Comparison of ENCODE assay signal across 8 cellular contexts in the genomic region with DNA sequence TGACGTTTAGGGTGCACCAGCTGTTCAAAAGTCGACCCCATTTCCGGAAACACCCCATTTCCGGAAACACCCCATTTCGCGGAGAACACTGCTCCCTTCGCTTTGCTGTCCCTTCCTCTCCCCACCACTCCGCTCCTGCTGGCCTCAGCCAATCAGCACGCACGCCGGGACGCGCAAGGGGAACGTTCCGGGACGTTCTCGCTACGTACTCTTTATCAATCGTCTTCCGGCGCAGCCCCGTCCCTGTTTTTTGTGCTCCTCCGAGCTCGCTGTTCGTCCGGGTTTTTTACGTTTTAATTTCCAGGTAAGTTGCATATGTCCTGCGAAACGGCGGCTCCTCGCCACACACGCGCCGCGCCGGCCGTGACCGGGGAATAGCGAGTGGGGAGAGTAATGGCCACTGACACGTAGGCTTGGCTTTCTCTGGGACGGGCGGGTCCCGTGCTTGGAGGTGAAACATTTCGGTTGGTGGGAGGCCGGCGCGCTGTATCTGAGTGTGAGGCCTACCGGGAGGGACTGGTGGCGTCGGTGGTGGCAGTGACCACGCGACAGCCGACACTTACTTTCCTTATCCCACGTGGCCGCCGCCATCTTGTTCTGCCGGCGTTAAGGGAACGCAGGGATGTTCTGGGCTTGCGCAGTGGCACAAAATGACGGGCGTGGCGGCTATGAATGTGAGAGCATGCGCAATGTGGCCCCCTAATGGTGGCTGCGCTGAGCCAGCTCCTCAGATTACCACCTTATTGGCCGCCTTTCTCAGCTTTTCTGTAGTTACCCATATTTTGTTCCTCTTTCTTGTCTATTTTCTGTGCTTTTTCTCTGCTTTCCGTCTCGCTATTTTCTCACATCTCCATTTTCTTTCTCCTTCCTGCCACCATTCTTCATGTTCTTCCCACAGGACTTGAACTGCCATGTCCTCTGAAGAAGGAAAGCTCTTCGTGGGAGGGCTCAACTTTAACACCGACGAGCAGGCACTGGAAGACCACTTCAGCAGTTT. TPM values are rescaled to one million over a fixed set of nuclear protein-coding genes. Genes with fewer than 3 reads are reported as not detected.
A peak's percentile ranks its signal among the peaks of the same experiment; 100 is the strongest.
DNase-seq lines count a peak whose midpoint lies in the region; TF ChIP-seq lines count a peak whose summit lies in the region.

Gene RBM3, plus strand, starts transcription at position 215 of the 997 bp plus-strand sequence. Its CDS starts 697 bp downstream, at position 912.

- H3K4me2 ChIP-seq in H9 (ENCODE audit: insufficient read depth, insufficient read length, low read length) (peak within 1 kb of the TSS; percentile 74), MM.1S (ENCODE audit: low read depth, low read length) (peak within 1 kb of the TSS; percentile 90)

- no peak within 1 kb of the TSS for H2AFZ ChIP-seq in H9 (ENCODE audit: low read length)
- H2AFZ ChIP-seq in MM.1S (ENCODE audit: low read length): peak within 1 kb of the TSS; percentile 94

- H3K79me2 ChIP-seq in H9 (ENCODE audit: insufficient read depth, low read length) (no peaks in the 10 kb centered on the region; the same call in 1 of the 2 replicates), MM.1S (ENCODE audit: low read length) (peaks cover 20% of the 10 kb centered on the region)

- peak within 1 kb of the TSS; percentile 98 for H2BK120ac ChIP-seq in H9 (ENCODE audit: low read depth, low read length, poor library complexity, severe bottlenecking)

- H2BK15ac ChIP-seq in H9 (ENCODE audit: low read depth, low read length): no peak within 1 kb of the TSS

- H3K4ac ChIP-seq in H9 (ENCODE audit: low read depth, low read length): no peak within 1 kb of the TSS; the same call in 1 of the 2 replicates

- no peaks in the 10 kb centered on the region; the same call in none of the 2 replicates for H3K27me3 Mint-ChIP-seq in H9 (ENCODE audit: low read depth)
- H3K27me3 Mint-ChIP-seq in nephron progenitor cell (ENCODE audit: low read depth, poor library complexity): no peaks in the 10 kb centered on the region
- no peaks in the 10 kb centered on the region for H3K27me3 Mint-ChIP-seq in stimulated activated naive CD8-positive, alpha-beta T cell treated with anti-CD3 and anti-CD28 coated beads, Interleukin-15, Interleukin-2, amounts not matched to agents 100 ng/mL and 50 ng/mL, for 24 hours

- H3K27me3 ChIP-seq in H9 (ENCODE audit: insufficient read depth, low read length): no peaks in the 10 kb centered on the region
- no peaks in the 10 kb centered on the region for H3K27me3 ChIP-seq in MM.1S (replicated peaks; ENCODE audit: insufficient read depth, low read length)

- H3K79me1 ChIP-seq in H9 (ENCODE audit: insufficient read depth, low read depth, low read length, poor library complexity, severe bottlenecking): no peaks in the 10 kb centered on the region

- H3K4me3 ChIP-seq in MM.1S (ENCODE audit: low read length): peak within 1 kb of the TSS; percentile 99
- H3K4me3 ChIP-seq in fibroblast of the aortic adventitia (ENCODE audit: low read depth, low read length): peak within 1 kb of the TSS; percentile 89

- peak within 1 kb of the TSS; percentile 98 for H3K14ac ChIP-seq in H9 (ENCODE audit: insufficient read depth, low read length)

- H4K5ac ChIP-seq in H9 (ENCODE audit: insufficient read length, low read depth, low read length): peak within 1 kb of the TSS; percentile 95

- H3K36me3 Mint-ChIP-seq in H9 (ENCODE audit: insufficient read depth in 1 of 3, low read depth in 3 of 3) (peaks cover 41 to 52% (median 45%) of the 10 kb centered on the region in 3 experiments), nephron progenitor cell (ENCODE audit: low read depth) (peaks cover 43% of the 10 kb centered on the region)
- peaks cover 45% of the 10 kb centered on the region for H3K36me3 Mint-ChIP-seq in stimulated activated naive CD8-positive, alpha-beta T cell treated with anti-CD3 and anti-CD28 coated beads, Interleukin-15, Interleukin-2, amounts not matched to agents 100 ng/mL and 50 ng/mL, for 24 hours (ENCODE audit: low read depth)

- H3T11ph ChIP-seq in H9 (ENCODE audit: low read length): no peak within 1 kb of the TSS

- TF ChIP-seq CTCF in H9 (conservative IDR thresholded peaks at IDR 0.05): peak; percentile 45; the same call in 2 of the 3 replicates
- TF ChIP-seq CTCF in MM.1S (IDR thresholded peaks at IDR 0.05; ENCODE audit: low read length): peak; percentile 31
- TF ChIP-seq CTCF in fibroblast of the aortic adventitia (IDR thresholded peaks at IDR 0.05; ENCODE audit: insufficient read depth, low read length): peak; percentile 44
- peak; percentile 17 for TF ChIP-seq CTCF in nephron progenitor cell (IDR thresholded peaks at IDR 0.05)

- H2AK5ac ChIP-seq in H9 (ENCODE audit: insufficient read length, low read length): no peak within 1 kb of the TSS

- H2BK5ac ChIP-seq in H9 (ENCODE audit: insufficient read length, low read length): no peak within 1 kb of the TSS

- H2BK12ac ChIP-seq in H9 (ENCODE audit: insufficient read length, low read depth, low read length): no peak within 1 kb of the TSS

- H3F3A ChIP-seq in MM.1S (ENCODE audit: insufficient read depth, low read length): peaks cover 23% of the 10 kb centered on the region

- H3K23me2 ChIP-seq in H9 (ENCODE audit: insufficient read length, low read depth, low read length, poor library complexity, severe bottlenecking): peaks cover 4% of the 10 kb centered on the region

- no peak within 1 kb of the TSS for H3K27ac ChIP-seq in H9 (ENCODE audit: insufficient read length, low read depth, low read length)
- H3K27ac ChIP-seq in MM.1S (ENCODE audit: low read length): peak within 1 kb of the TSS; percentile 95

- H3K4me3 Mint-ChIP-seq in H9: peak within 1 kb of the TSS; percentile 96
- peak within 1 kb of the TSS; percentile 91 for H3K4me3 Mint-ChIP-seq in nephron progenitor cell
- peak within 1 kb of the TSS; percentile 92 for H3K4me3 Mint-ChIP-seq in stimulated activated naive CD8-positive, alpha-beta T cell treated with anti-CD3 and anti-CD28 coated beads, Interleukin-15, Interleukin-2, amounts not matched to agents 100 ng/mL and 50 ng/mL, for 24 hours

- WGBS in H9 (ENCODE audit: extremely low coverage, insufficient read length, low lambda C conversion rate): no CpG with 5 or more reads among the region's 71 CpGs

- no peak within 1 kb of the TSS for H3K23ac ChIP-seq in H9 (ENCODE audit: insufficient read length, low read depth, low read length)

- H3K9me3 Mint-ChIP-seq in H9 (peaks cover 72% of the 10 kb centered on the region in 2 experiments), nephron progenitor cell (peaks cover 65% of the 10 kb centered on the region)
- no peaks in the 10 kb centered on the region for H3K9me3 Mint-ChIP-seq in stimulated activated naive CD8-positive, alpha-beta T cell treated with anti-CD3 and anti-CD28 coated beads, Interleukin-15, Interleukin-2, amounts not matched to agents 100 ng/mL and 50 ng/mL, for 24 hours

- DNase-seq in GDM1 (lab: John Stamatoyannopoulos, UW) (peak; percentile 84), H9 (peak; percentile 89), MM.1S (peak; percentile 90), SHP77 treated with DMSO at 0.1 percent for 48 hours (lab: John Stamatoyannopoulos, UW) (peak; percentile 80), fibroblast of the aortic adventitia (ENCODE audit: low read depth) (peak; percentile 93), nephron progenitor cell (peak; percentile 82)
- peak; percentile 97 for DNase-seq in activated effector memory CD4-positive, alpha-beta T cell treated with anti-CD3 and anti-CD28 coated beads, Interleukin-2, amount 50 U/mL, for 16 hours

- no peak within 1 kb of the TSS for H4K91ac ChIP-seq in H9 (ENCODE audit: insufficient read length, low read depth, low read length)

- H3K9me3 ChIP-seq in H9 (ENCODE audit: control insufficient read depth, low read depth, low read length) (peaks cover 28% of the 10 kb centered on the region), MM.1S (replicated peaks; ENCODE audit: insufficient read depth, low read length) (no peaks in the 10 kb centered on the region)

- H3K27ac Mint-ChIP-seq in H9 (peak within 1 kb of the TSS; percentile 99 to 100 (median 99)), nephron progenitor cell (peak within 1 kb of the TSS; percentile 100)
- H3K27ac Mint-ChIP-seq in stimulated activated naive CD8-positive, alpha-beta T cell treated with anti-CD3 and anti-CD28 coated beads, Interleukin-15, Interleukin-2, amounts not matched to agents 100 ng/mL and 50 ng/mL, for 24 hours: peak within 1 kb of the TSS; percentile 97

- H3K18ac ChIP-seq in H9 (ENCODE audit: insufficient read length, low read depth, low read length): peak within 1 kb of the TSS; percentile 96

- H3K36me3 ChIP-seq in MM.1S (replicated peaks; ENCODE audit: insufficient read depth, low read length): no peaks in the 10 kb centered on the region; the same call in 1 of the 2 replicates

- H3K9ac ChIP-seq in H9 (ENCODE audit: extremely low read depth, insufficient read length, low read length) (peak within 1 kb of the TSS; percentile 89), MM.1S (ENCODE audit: low read length) (peak within 1 kb of the TSS; percentile 100)

- no peak within 1 kb of the TSS for H2BK20ac ChIP-seq in H9 (ENCODE audit: low read depth, low read length, poor library complexity, severe bottlenecking)

- H3K56ac ChIP-seq in H9 (ENCODE audit: insufficient read length, low read depth, low read length): peak within 1 kb of the TSS; percentile 75

- no peaks in the 10 kb centered on the region for H3K9me2 ChIP-seq in MM.1S (replicated peaks; ENCODE audit: insufficient read depth, low read length)

- H3K4me1 Mint-ChIP-seq in H9 (peaks cover 0 to 11% of the 10 kb centered on the region in 2 experiments; a peak in 2 of 4 replicates), nephron progenitor cell (peaks cover 16% of the 10 kb centered on the region)
- peaks cover 34% of the 10 kb centered on the region for H3K4me1 Mint-ChIP-seq in stimulated activated naive CD8-positive, alpha-beta T cell treated with anti-CD3 and anti-CD28 coated beads, Interleukin-15, Interleukin-2, amounts not matched to agents 100 ng/mL and 50 ng/mL, for 24 hours (ENCODE audit: low read depth)

- 0 out of 2 replicates have a peak, but pooled peaks cover 2% of the 10 kb centered on the region for H3K4me1 ChIP-seq in H9 (ENCODE audit: insufficient read depth, low read length)
- H3K4me1 ChIP-seq in MM.1S (ENCODE audit: low read length): 0 out of 2 replicates have a peak, but pooled peaks cover 4% of the 10 kb centered on the region

- H4K8ac ChIP-seq in H9 (replicated peaks; ENCODE audit: insufficient read length, low read depth, low read length): no peak within 1 kb of the TSS

- H4K20me1 ChIP-seq in H9 (ENCODE audit: control insufficient read depth, insufficient read depth, insufficient read length): no peaks in the 10 kb centered on the region
- H4K20me1 ChIP-seq in MM.1S (ENCODE audit: insufficient read depth, low read length): no peaks in the 10 kb centered on the region

RNA-seq across cellular contexts. Expression of gene RBM3, which starts in this region (rescaled TPM):
- 259 and 264 TPM in 2 replicates for total RNA-seq in H9 (2021)
- 125 and 463 TPM in 2 replicates for total RNA-seq in fibroblast of the aortic adventitia (ENCODE audit: low replicate concordance)
